Comparison of ENCODE assay signal across 9 cellular contexts in genomic region chr4:133045288-133045687, GRCh38.
"Had no signal": no experiment of that assay in that cellular context is flagged by ENCODE, and none has a peak within 500 bp of the region (broad histone marks: within the 10 kb centered on the region; RNA-seq: fewer than 3 reads in every experiment).

No MANE protein-coding gene starts in this region.

- H3K4me1 ChIP-seq: HAP-1 had no signal

- H2AFZ ChIP-seq: GM23248, GM23338 had no signal

- H3K9ac ChIP-seq: GM23248 had no signal

- H3K27ac ChIP-seq: GM23248 had no signal

- H3K4me2 ChIP-seq: GM23338 had no signal

- DNase-seq: GM23248, GOT3, H7, H9, HCEC 1CT, HFFc6 had no signal

- H3K36me3 ChIP-seq: HAP-1 had no signal

- ATAC-seq: GM23338, HCT116 had no signal

- H3K4me3 ChIP-seq: GM23248, GM23338, HAP-1 had no signal
